ENCODE assay signal across 8 cellular contexts in the genomic region with DNA sequence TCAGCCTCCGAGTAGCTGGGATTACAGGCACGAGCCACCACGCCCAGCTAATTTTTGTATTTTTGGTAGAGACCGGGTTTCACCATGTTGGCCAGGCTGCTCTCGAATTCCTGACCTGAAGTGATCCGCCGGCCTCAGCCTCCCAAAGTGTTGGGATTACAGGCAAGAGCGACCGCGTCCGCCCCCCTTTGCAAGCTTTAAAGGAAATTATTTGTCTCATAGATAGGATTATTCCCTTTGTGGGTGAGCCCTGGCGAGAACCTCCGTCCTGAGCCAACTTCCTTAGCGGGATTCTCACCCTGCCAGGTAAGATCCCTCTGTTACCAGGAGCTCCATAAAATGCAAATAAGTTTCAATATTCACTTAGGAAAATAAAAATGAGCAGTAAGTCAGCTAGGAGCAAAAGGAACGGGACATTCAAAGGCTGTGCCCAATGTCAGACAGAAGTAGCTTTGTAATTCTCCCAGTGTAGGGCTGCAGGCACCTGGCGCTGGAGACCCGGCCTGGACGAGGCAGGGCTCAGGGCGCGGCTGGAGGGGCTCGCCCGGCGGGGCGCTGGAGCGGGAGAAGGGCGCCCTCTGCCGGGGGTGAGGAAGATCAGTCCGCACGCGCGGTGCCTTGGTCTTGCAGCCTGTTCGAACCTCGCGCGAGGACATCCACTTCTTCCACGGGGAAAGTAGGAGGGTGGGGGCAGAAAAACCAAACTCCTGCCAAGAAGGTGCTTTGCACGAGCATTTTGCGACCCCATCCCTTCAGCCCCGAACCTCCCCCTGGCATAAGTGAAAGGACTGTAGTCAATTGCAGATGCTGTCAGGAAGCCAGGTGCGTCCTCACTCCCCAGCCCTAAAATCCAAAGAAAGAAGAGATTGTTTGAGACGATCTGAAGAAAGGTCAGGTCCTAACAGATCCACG. TPM values are rescaled to one million over a fixed set of nuclear protein-coding genes. Genes with fewer than 3 reads are reported as not detected.
A peak's percentile ranks its signal among the peaks of the same experiment; 100 is the strongest.
DNase-seq lines count a peak whose midpoint lies in the region; ATAC-seq and TF ChIP-seq lines count a peak whose summit lies in the region.

No MANE protein-coding gene starts in this region.

- H3K36me3 Mint-ChIP-seq in activated naive CD8-positive, alpha-beta T cell treated with anti-CD3 and anti-CD28 coated beads, Interleukin-2, amount 10 ng/mL, durations not matched to agents 7 days and 5 days = no peaks in the 10 kb centered on the region

- H3K4me3 ChIP-seq in heart left ventricle = peak overlapping the region; percentile 41 to 81 (median 70)
- peak overlapping the region; percentile 44 to 61 (median 52) for H3K4me3 ChIP-seq in tibial nerve

- peaks cover 18% of the 10 kb centered on the region for H3K27me3 Mint-ChIP-seq in activated naive CD8-positive, alpha-beta T cell treated with anti-CD3 and anti-CD28 coated beads, Interleukin-2, amount 10 ng/mL, durations not matched to agents 7 days and 5 days

- H3K27me3 ChIP-seq in heart left ventricle = peaks cover 0 to 4% (median 0%) of the 10 kb centered on the region in 9 donors
- peaks cover 0 to 12% of the 10 kb centered on the region in 2 donors for H3K27me3 ChIP-seq in tibial nerve

- peaks cover 28% of the 10 kb centered on the region for H3K4me1 Mint-ChIP-seq in activated naive CD8-positive, alpha-beta T cell treated with anti-CD3 and anti-CD28 coated beads, Interleukin-2, amount 10 ng/mL, durations not matched to agents 7 days and 5 days

- TF ChIP-seq CTCF in heart left ventricle (IDR thresholded peaks at IDR 0.05) = peak; percentile 87 to 97 (median 92)
- TF ChIP-seq CTCF in tibial nerve (IDR thresholded peaks at IDR 0.05) = peak; percentile 89 to 96 (median 90)

- H3K27ac ChIP-seq in heart left ventricle (peak overlapping the region in 5 of 12 donors; percentile 61 to 82 (median 77)), tibial nerve (peak overlapping the region in 2 of 4 donors; percentile 21 to 33)

- TF ChIP-seq POLR2A in heart left ventricle (IDR thresholded peaks at IDR 0.05) (no peak), tibial nerve (IDR thresholded peaks at IDR 0.05) (no peak)

- H3K9me3 ChIP-seq in heart left ventricle (no peaks in the 10 kb centered on the region), tibial nerve (no peaks in the 10 kb centered on the region)

- peak overlapping the region; percentile 87 for H3K4me3 Mint-ChIP-seq in activated naive CD8-positive, alpha-beta T cell treated with anti-CD3 and anti-CD28 coated beads, Interleukin-2, amount 10 ng/mL, durations not matched to agents 7 days and 5 days

- peak overlapping the region; percentile 87 for H3K27ac Mint-ChIP-seq in activated naive CD8-positive, alpha-beta T cell treated with anti-CD3 and anti-CD28 coated beads, Interleukin-2, amount 10 ng/mL, durations not matched to agents 7 days and 5 days

- TF ChIP-seq EP300 in tibial nerve (IDR thresholded peaks at IDR 0.05) = peak in 1 of 2 donors; percentile 37

- POLR2A ChIA-PET in activated naive CD8-positive, alpha-beta T cell treated with anti-CD3 and anti-CD28 coated beads, Interleukin-2, amount 10 ng/mL, durations not matched to agents 7 days and 5 days (lab: Charles Lee) = interaction anchor here (0.6 to 2.2 kb wide), 18 partner anchors 10 to 659 kb away, joined by 3 to 13 read pairs (median 4); a partner anchor contains a TSS

- peaks cover 0 to 17% (median 10%) of the 10 kb centered on the region in 12 donors for H3K4me1 ChIP-seq in heart left ventricle
- H3K4me1 ChIP-seq in tibial nerve = peaks cover 0 to 11% (median 6%) of the 10 kb centered on the region in 4 donors

- no peaks in the 10 kb centered on the region for H3K36me3 ChIP-seq in heart left ventricle
- no peaks in the 10 kb centered on the region for H3K36me3 ChIP-seq in tibial nerve

- WGBS in heart left ventricle, 4 donors = 20 to 25% (median 23%) methylated on average over 37 to 42 of the region's 42 CpGs
- 26 to 27% methylated on average over 41 to 42 of the region's 42 CpGs for WGBS in tibial nerve, 2 donors

- peak; percentile 82 for ATAC-seq in activated naive CD8-positive, alpha-beta T cell treated with anti-CD3 and anti-CD28 coated beads, Interleukin-2, amount 10 ng/mL, durations not matched to agents 7 days and 5 days (ENCODE audit: low read depth)
- peak; percentile 86 to 94 (median 90) for ATAC-seq in heart left ventricle

- intact Hi-C loops in heart left ventricle (cut with DNase I) = loop anchor here (1.0 to 10.0 kb wide), 22 partner anchors 109 to 1314 kb away; a partner anchor contains a TSS

- no peaks in the 10 kb centered on the region for H3K9me3 Mint-ChIP-seq in activated naive CD8-positive, alpha-beta T cell treated with anti-CD3 and anti-CD28 coated beads, Interleukin-2, amount 10 ng/mL, durations not matched to agents 7 days and 5 days

- peak; percentile 62 for DNase-seq in DMS79 (lab: John Stamatoyannopoulos, UW)
- DNase-seq in HCEC 1CT = peak; percentile 77
- peak; percentile 54 for DNase-seq in NCI-H1092 (lab: John Stamatoyannopoulos, UW)
- peak; percentile 17 for DNase-seq in SKM-1 treated with dmso at 0.1 percent for 144 hours (lab: John Stamatoyannopoulos, UW; ENCODE audit: unreplicated experiment)
- peak; percentile 90 for DNase-seq in activated naive CD8-positive, alpha-beta T cell treated with anti-CD3 and anti-CD28 coated beads, Interleukin-2, amount 10 ng/mL, durations not matched to agents 7 days and 5 days
- peak; percentile 79 to 90 (median 82) for DNase-seq in heart left ventricle
- DNase-seq in pons (ENCODE audit: low spot score) = peak; percentile 60
- peak; percentile 58 to 70 for DNase-seq in tibial nerve (ENCODE audit: low spot score in 2 of 2)

RNA-seq across cellular contexts. Expression of a gene that starts 47.1 kb away (rescaled TPM):
- total RNA-seq in activated naive CD8-positive, alpha-beta T cell treated with anti-CD3 and anti-CD28 coated beads, Interleukin-2, amount 10 ng/mL, durations not matched to agents 7 days and 5 days = 10 to 100 TPM; 40.6 to 44.3 TPM
- total RNA-seq in heart left ventricle (10 to 100 TPM in 1 of 9 donors, 1 to 10 TPM in 8; 1.8 to 18.4 (median 3.1) TPM), tibial nerve (10 to 100 TPM in 2 of 4 donors, 1 to 10 TPM in 2; 9.0 to 20.8 (median 11.4) TPM)
- polyA plus RNA-seq in heart left ventricle = 1 to 10 TPM in 1 of 2 donors, under 1 TPM in 1; 0.84 to 1.1 TPM

Comparison
In these comparisons a context has a peak if more than half of its experiments do, and no peak if none do; other contexts are left out.
1. DNase-seq: peak in every context shown above with its lines; median percentile 90 in activated naive CD8-positive, alpha-beta T cell treated with anti-CD3 and anti-CD28 coated beads, Interleukin-2, amount 10 ng/mL, durations not matched to agents 7 days and 5 days; 82 in heart left ventricle; 77 in HCEC 1CT; 64 in tibial nerve; 62 in DMS79; 60 in pons; 54 in NCI-H1092; 17 in SKM-1 treated with dmso at 0.1 percent for 144 hours.